ENCODE assay signal across 11 cellular contexts in the genomic region with DNA sequence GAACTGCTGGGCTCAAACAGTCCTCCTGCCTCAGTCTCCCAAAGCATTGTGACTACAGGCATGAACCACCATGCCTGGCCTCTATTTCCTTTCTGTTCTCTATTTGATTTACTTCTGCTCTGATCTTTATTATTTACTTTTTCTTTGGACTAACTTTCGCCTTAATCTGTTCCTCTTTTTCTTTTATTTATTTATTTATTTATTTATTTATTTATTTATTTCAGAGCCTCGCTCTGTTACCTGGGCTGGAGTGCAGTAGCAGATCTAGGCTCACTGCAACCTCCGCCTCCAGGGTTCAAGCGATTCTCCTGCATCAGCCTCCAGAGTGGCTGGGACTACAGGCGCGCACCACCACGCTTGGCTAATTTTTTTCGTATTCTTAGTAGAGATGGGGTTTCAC.
"Had no signal": no experiment of that assay in that cellular context is flagged by ENCODE, and none has a peak within 500 bp of the region (broad histone marks: within the 10 kb centered on the region; RNA-seq: fewer than 3 reads in every experiment).

No MANE protein-coding gene starts in this region.

- H3K36me3 ChIP-seq: HAP-1 had no signal

- H3K27ac ChIP-seq: GM23248 had no signal

- ATAC-seq: GM23338, HCT116 had no signal

- H3K4me1 ChIP-seq: HAP-1 had no signal

- H3K4me3 ChIP-seq: GM23248, GM23338, HAP-1 had no signal

- FAIRE-seq: H1, H54 had no signal

- H3K9me3 ChIP-seq: HAP-1 had no signal

- DNase-seq: GM23248, GOT3, H7, H9, HCEC 1CT, HFFc6 had no signal

- H3K4me2 ChIP-seq: GM23338 had no signal
